Comparison of ENCODE assay signal across 9 cellular contexts in genomic region chr12:54360717-54361456, GRCh38. TPM values are rescaled to one million over a fixed set of nuclear protein-coding genes. Genes with fewer than 3 reads are reported as not detected.
DNase-seq lines count a peak whose midpoint lies in the region; ATAC-seq, FAIRE-seq and TF ChIP-seq lines count a peak whose summit lies in the region.
"Had no signal": no experiment of that assay in that cellular context is flagged by ENCODE, and none has a peak within 500 bp of the region (broad histone marks: within the 10 kb centered on the region; RNA-seq: fewer than 3 reads in every experiment).

No MANE protein-coding gene starts in this region.

- peak overlapping the region in 1 of 5 experiments; percentile 99 for H3K27ac Mint-ChIP-seq in brain

- no peak for ATAC-seq in GM19452 (IDR thresholded peaks at IDR 0.05; ENCODE audit: unreplicated experiment)
- ATAC-seq: activated naive CD4-positive, alpha-beta T cell treated with anti-CD3 and anti-CD28 coated beads, Interleukin-2, amount 50 U/mL, for 72 hours had no signal

- no peaks in the 10 kb centered on the region for H3K36me3 Mint-ChIP-seq in brain
- H3K36me3 Mint-ChIP-seq: activated naive CD4-positive, alpha-beta T cell treated with anti-CD3 and anti-CD28 coated beads, Interleukin-2, amount 50 U/mL, for 72 hours had no signal

- H3K4me1 Mint-ChIP-seq in brain: no peaks in the 10 kb centered on the region

- TF ChIP-seq CTCF in brain (conservative IDR thresholded peaks at IDR 0.05): peak; percentile 97 to 98

- H3K9me3 Mint-ChIP-seq in brain: no peaks in the 10 kb centered on the region
- H3K9me3 Mint-ChIP-seq: activated naive CD4-positive, alpha-beta T cell treated with anti-CD3 and anti-CD28 coated beads, Interleukin-2, amount 50 U/mL, for 72 hours had no signal

- FAIRE-seq in G401.6 (lab: Jason Lieb, UNC): peak; percentile 87

- DNase-seq in NCI-H1092 treated with DMSO at 0.1 percent for 48 hours (lab: John Stamatoyannopoulos, UW) (peak; percentile 92), SW 1271 (lab: John Stamatoyannopoulos, UW) (peak; percentile 31 to 66), iris pigment epithelial cell (ENCODE audit: low read depth) (peak; percentile 77), cerebellar nuclear complex (lab: John Stamatoyannopoulos, UW) (no peak)
- peak; percentile 67 to 73 for DNase-seq in stimulated activated CD4-positive, alpha-beta T cell treated with anti-CD3 and anti-CD28 coated beads, Interleukin-2, amount 100 ng/mL, for 24 hours

- peaks cover 3% of the 10 kb centered on the region for H3K27me3 Mint-ChIP-seq in brain

- peak overlapping the region in 4 of 5 experiments; percentile 60 to 78 (median 72) for H3K4me3 Mint-ChIP-seq in brain

RNA-seq across cellular contexts. Expression of gene GPR84, which starts 3.4 kb away (rescaled TPM):
- polyA plus RNA-seq in brain (ENCODE audit: insufficient read depth, low read depth, low replicate concordance): not detected

RNA-seq across cellular contexts. Expression of gene ZNF385A, which starts 23.6 kb away (rescaled TPM):
- polyA plus RNA-seq in brain (ENCODE audit: insufficient read depth, low read depth, low replicate concordance): 109 TPM

RNA-seq across cellular contexts. Expression of gene COPZ1, which starts 36.0 kb away (rescaled TPM):
- polyA plus RNA-seq in brain (ENCODE audit: insufficient read depth, low read depth, low replicate concordance): 220 TPM

RNA-seq across cellular contexts. Expression of gene ITGA5, which starts 58.2 kb away (rescaled TPM):
- polyA plus RNA-seq in brain (ENCODE audit: insufficient read depth, low read depth, low replicate concordance): 12.0 TPM

Comparison
In these comparisons a context has a peak if more than half of its experiments do, and no peak if none do; other contexts are left out.
1. DNase-seq: peak in NCI-H1092 treated with DMSO at 0.1 percent for 48 hours (single experiment), SW 1271 (2 of 2), iris pigment epithelial cell (single experiment) and stimulated activated CD4-positive, alpha-beta T cell treated with anti-CD3 and anti-CD28 coated beads, Interleukin-2, amount 100 ng/mL, for 24 hours (2 of 2); none in cerebellar nuclear complex (0 of 2).